Comparison of ENCODE assay signal across 16 cellular contexts in the genomic region with DNA sequence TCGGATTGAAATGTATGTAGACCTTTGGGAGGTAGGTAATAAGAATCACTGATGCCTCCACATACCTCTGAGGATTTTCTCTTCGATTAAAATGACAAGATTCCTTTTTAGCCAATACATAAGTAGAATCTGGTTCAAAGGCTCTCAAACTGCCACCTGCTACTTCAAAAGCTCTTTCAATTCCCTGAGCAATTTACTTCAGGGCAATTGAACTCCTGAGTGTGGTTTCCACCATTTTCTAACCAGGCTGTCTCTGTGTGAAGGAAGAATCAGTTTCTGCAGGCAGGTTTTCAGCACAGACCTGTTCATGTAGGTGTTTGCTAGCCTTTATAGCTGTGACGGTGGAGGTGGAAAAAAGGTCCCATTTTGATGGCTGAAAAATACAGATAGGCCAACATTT. TPM values are rescaled to one million over a fixed set of nuclear protein-coding genes. Genes with fewer than 3 reads are reported as not detected.
DNase-seq lines count a peak whose midpoint lies in the region; ATAC-seq, FAIRE-seq and TF ChIP-seq lines count a peak whose summit lies in the region.
"Had no signal": no experiment of that assay in that cellular context is flagged by ENCODE, and none has a peak within 500 bp of the region (broad histone marks: within the 10 kb centered on the region; RNA-seq: fewer than 3 reads in every experiment).

No MANE protein-coding gene starts in this region.

- H3K27me3 ChIP-seq in GM23338 (ENCODE audit: insufficient read depth) (no peaks in the 10 kb centered on the region), endodermal cell (ENCODE audit: control insufficient read depth, insufficient read depth, low read length, poor library complexity, severe bottlenecking) (no peaks in the 10 kb centered on the region), HepG2 (ENCODE audit: control insufficient read depth in 1 of 2, insufficient read depth in 2 of 2, low read length in 2 of 2) (peaks cover 2 to 25% of the 10 kb centered on the region in 2 experiments; a peak in 3 of 5 replicates)
- H3K27me3 ChIP-seq: BE2C had no signal

- H3K4me3 ChIP-seq in GM23338 (no peak overlapping the region), endodermal cell (ENCODE audit: low read length) (no peak overlapping the region), HepG2 (replicated peaks in 1 of 3; ENCODE audit: insufficient read depth in 1 of 3, low read depth in 2 of 3, low read length in 3 of 3) (no peak overlapping the region)
- H3K4me3 ChIP-seq: A549, HAP-1 had no signal

- H3K4me1 Mint-ChIP-seq in GM23338 (no peaks in the 10 kb centered on the region), endodermal cell (peaks cover 7% of the 10 kb centered on the region)
- H3K4me1 Mint-ChIP-seq: CD4-positive, alpha-beta memory T cell had no signal

- no peaks in the 10 kb centered on the region for H3K4me1 ChIP-seq in GM23338 (ENCODE audit: insufficient read depth)
- peaks cover 3% of the 10 kb centered on the region for H3K4me1 ChIP-seq in endodermal cell (ENCODE audit: control insufficient read depth, insufficient read depth, low read length)
- H3K4me1 ChIP-seq in HepG2 (ENCODE audit: insufficient read depth, low read length), result peaks cover 13% of the 10 kb centered on the region
- H3K4me1 ChIP-seq: A549, BE2C, HAP-1 had no signal

- H3K36me3 Mint-ChIP-seq in GM23338 (ENCODE audit: low read depth) (no peaks in the 10 kb centered on the region), endodermal cell (ENCODE audit: low read depth) (no peaks in the 10 kb centered on the region)
- H3K36me3 Mint-ChIP-seq: CD4-positive, alpha-beta memory T cell had no signal

- H3K36me3 ChIP-seq in GM23338 (ENCODE audit: insufficient read depth), result no peaks in the 10 kb centered on the region
- H3K36me3 ChIP-seq in endodermal cell (ENCODE audit: control insufficient read depth, insufficient read depth, low read length), result no peaks in the 10 kb centered on the region
- H3K36me3 ChIP-seq in HepG2 (replicated peaks in 1 of 2; ENCODE audit: control insufficient read depth in 1 of 2, insufficient read depth in 2 of 2, low read length in 2 of 2), result no peaks in the 10 kb centered on the region
- H3K36me3 ChIP-seq: BE2C, HAP-1 had no signal

- H3K4me3 Mint-ChIP-seq in GM23338 (no peak overlapping the region), endodermal cell (no peak overlapping the region)
- H3K4me3 Mint-ChIP-seq: CD4-positive, alpha-beta memory T cell had no signal

- H3K27ac Mint-ChIP-seq in GM23338, result no peak overlapping the region
- H3K27ac Mint-ChIP-seq in endodermal cell, result no peak overlapping the region
- H3K27ac Mint-ChIP-seq: CD4-positive, alpha-beta memory T cell had no signal

- in situ Hi-C loops in HepG2 (cut with HindIII; ENCODE audit: extremely low pct_ligation_motif_present, low pct_unique_long_range_greater_than_20kb), result no loop called here

- no peak for TF ChIP-seq EP300 in HepG2 (IDR thresholded peaks at IDR 0.05; ENCODE audit: low read depth in 2 of 2, low read length in 2 of 2)
- no peak for TF ChIP-seq EP300 in HepG2 (CRISPR knock-in tag; IDR thresholded peaks at IDR 0.05; ENCODE audit: borderline replicate concordance)

- no peak overlapping the region for H3K27ac ChIP-seq in GM23338 (ENCODE audit: low read depth)
- no peak overlapping the region for H3K27ac ChIP-seq in endodermal cell (ENCODE audit: low read depth, low read length)
- no peak overlapping the region for H3K27ac ChIP-seq in HepG2 (ENCODE audit: extremely low read length, insufficient read depth, low read length)
- H3K27ac ChIP-seq: A549, C4-2B had no signal

- intact Hi-C loops in HepG2 (cut with micrococcal nuclease; ENCODE audit: unreplicated experiment), result no loop called here

- no TSS peak for BruUV-seq in HepG2 (replicated peaks; lab: Mats Ljungman, UMichigan)

- FAIRE-seq in HepG2 (lab: Jason Lieb, UNC), result no peak
- FAIRE-seq: A549, GM19239, H1 had no signal

- H3K9ac ChIP-seq in endodermal cell (ENCODE audit: extremely low read depth, low read length, poor library complexity, severe bottlenecking), result no peak overlapping the region
- H3K9ac ChIP-seq in HepG2 (ENCODE audit: insufficient read depth, low read depth, low read length), result no peak overlapping the region

- ATAC-seq in GM23338, result no peak
- no peak for ATAC-seq in HepG2
- ATAC-seq: A549 had no signal

- no peaks in the 10 kb centered on the region for H3F3A ChIP-seq in GM23338 (replicated peaks; ENCODE audit: low read depth)

- peaks cover under 1% of the 10 kb centered on the region; the same call in 1 of the 2 replicates for H3K9me2 ChIP-seq in GM23338 (ENCODE audit: insufficient read depth)

- H3K27me3 Mint-ChIP-seq in GM23338 (ENCODE audit: insufficient read depth, low read depth, poor library complexity) (peaks cover 1% of the 10 kb centered on the region), endodermal cell (ENCODE audit: insufficient read depth) (peaks cover 5% of the 10 kb centered on the region)

- DNase-seq in NCI-H2171 treated with DMSO at 0.1 percent for 48 hours (lab: John Stamatoyannopoulos, UW) (peak; percentile 5), NCI-H2171 (lab: John Stamatoyannopoulos, UW) (no peak), GM23338 (ENCODE audit: low spot score) (no peak), endodermal cell (peak; percentile 21), NCI-H82 (lab: John Stamatoyannopoulos, UW) (no peak), HepG2 (ENCODE audit: low spot score) (no peak)
- DNase-seq: BE2C; CD4-positive, alpha-beta memory T cell; GF-D8 had no signal

- H4K20me1 ChIP-seq in GM23338 (replicated peaks; ENCODE audit: insufficient read depth) (no peaks in the 10 kb centered on the region), HepG2 (ENCODE audit: insufficient read depth, low read length) (no peaks in the 10 kb centered on the region)

- TF ChIP-seq RAD21 in HepG2 (CRISPR knock-in tag; IDR thresholded peaks at IDR 0.05), result no peak

- TF ChIP-seq POLR2A in HepG2 (IDR thresholded peaks at IDR 0.05; ENCODE audit: insufficient read depth in 1 of 2, low read depth in 2 of 2, low read length in 2 of 2), result no peak

- CTCF ChIA-PET in HepG2 (lab: Yijun Ruan, JAX; ENCODE audit: low intra/inter-chr PET ratio, low total read pairs), result no interaction called here

- 91% methylated on average over 3 of the region's 3 CpGs; no CpG with 5 or more reads in 1 of the 2 experiments for WGBS in endodermal cell (ENCODE audit: insufficient coverage in 1 of 2, insufficient read length in 1 of 2), 2 experiments
- WGBS in HepG2 (ENCODE audit: low lambda C conversion rate), result 37% methylated on average over 3 of the region's 3 CpGs

- no peak for TF ChIP-seq CTCF in GM23338 (conservative IDR thresholded peaks at IDR 0.05; ENCODE audit: low read depth in 2 of 2)
- TF ChIP-seq CTCF in endodermal cell (conservative IDR thresholded peaks at IDR 0.05), result no peak
- TF ChIP-seq CTCF in HepG2 (CRISPR knock-in tag; IDR thresholded peaks at IDR 0.05), result no peak

- H3K9me3 ChIP-seq in endodermal cell (ENCODE audit: control insufficient read depth, low read length) (no peaks in the 10 kb centered on the region), HepG2 (ENCODE audit: low read length) (no peaks in the 10 kb centered on the region)
- H3K9me3 ChIP-seq: BE2C, HAP-1 had no signal

- H3K9me3 Mint-ChIP-seq in GM23338 (no peaks in the 10 kb centered on the region; the same call in 2 of the 3 replicates), endodermal cell (no peaks in the 10 kb centered on the region)
- H3K9me3 Mint-ChIP-seq: CD4-positive, alpha-beta memory T cell had no signal

- POLR2A ChIA-PET in HepG2 (lab: Yijun Ruan, JAX), result interaction anchor here (1.3 kb wide), 1 partner anchor 16 kb away, joined by 3 read pairs; no protein-coding TSS in a partner anchor

- no peak overlapping the region for H3K4me2 ChIP-seq in GM23338
- no peak overlapping the region for H3K4me2 ChIP-seq in HepG2 (ENCODE audit: low read depth, low read length)
- H3K4me2 ChIP-seq: A549 had no signal

- peak overlapping the region; percentile 8; the same call in 1 of the 2 replicates for H2AFZ ChIP-seq in GM23338
- H2AFZ ChIP-seq in HepG2 (ENCODE audit: low read length), result no peak overlapping the region

- H3K79me2 ChIP-seq in GM23338 (replicated peaks; ENCODE audit: insufficient read depth) (no peaks in the 10 kb centered on the region), HepG2 (ENCODE audit: insufficient read depth, low read length) (no peaks in the 10 kb centered on the region)

RNA-seq across cellular contexts. Expression of gene HS3ST3B1, which starts 18.2 kb away (rescaled TPM):
- total RNA-seq in GM23338 (2014; rRNA removed; shearing (Covaris generic)), result 17.7 and 20.6 TPM in 2 replicates
- polyA plus RNA-seq in GM23338 (2016; fragmentation: Nextera tagmentation; extraction: Ambion mirVana) (6.0 and 8.1 TPM in 2 replicates), HepG2 (2011; rRNA removed) (14.6 and 15.7 TPM in 2 replicates)
- total RNA-seq in endodermal cell (1 to 10 TPM; 5.6 to 6.9 TPM), HepG2 (2016; rRNA removed; fragmentation: Illumina TruSeq; extraction: Trizol) (35.3 and 39.5 TPM in 2 replicates)
- 8.7 TPM for polyA plus RNA-seq in endodermal cell (2013, experiment 1 of 2)
- polyA plus RNA-seq in endodermal cell (2013, experiment 2 of 2), result 7.3 TPM
- total RNA-seq in HepG2 (2016; cell fraction: cytosol; rRNA removed; fragmentation: Illumina TruSeq; extraction: Trizol; ENCODE audit: low read depth), result 5.0 and 5.5 TPM in 2 replicates
- total RNA-seq in HepG2 (2016; cell fraction: insoluble cytoplasmic fraction; rRNA removed; fragmentation: Illumina TruSeq; extraction: Trizol), result 33.5 and 37.1 TPM in 2 replicates
- 21.9 and 24.5 TPM in 2 replicates for total RNA-seq in HepG2 (2016; cell fraction: membrane; rRNA removed; fragmentation: Illumina TruSeq; extraction: Trizol)
- total RNA-seq in HepG2 (2016; cell fraction: nucleus; rRNA removed; fragmentation: Illumina TruSeq; extraction: Trizol), result 34.7 and 37.1 TPM in 2 replicates
- 10.2 and 10.4 TPM in 2 replicates for polyA plus RNA-seq in HepG2 (2011; cell fraction: cytosol; rRNA removed)
- polyA plus RNA-seq in HepG2 (2011; cell fraction: nucleus; rRNA removed), result 16.6 and 20.5 TPM in 2 replicates
- polyA plus RNA-seq in HepG2 (2012), result 15.3 and 18.6 TPM in 2 replicates
- polyA plus RNA-seq in HepG2 (2016; cell fraction: cytosol; fragmentation: Illumina TruSeq; extraction: Trizol; ENCODE audit: low read depth), result 1.9 and 2.3 TPM in 2 replicates
- polyA plus RNA-seq in HepG2 (2016; cell fraction: insoluble cytoplasmic fraction; fragmentation: Illumina TruSeq; extraction: Trizol; ENCODE audit: low read depth), result 19.7 and 21.9 TPM in 2 replicates
- polyA plus RNA-seq in HepG2 (2016; cell fraction: membrane; fragmentation: Illumina TruSeq; extraction: Trizol; ENCODE audit: low read depth), result 7.2 and 7.3 TPM in 2 replicates
- 39.2 and 41.9 TPM in 2 replicates for polyA plus RNA-seq in HepG2 (2016; cell fraction: nucleus; fragmentation: Illumina TruSeq; extraction: Trizol; ENCODE audit: insufficient read depth, low read depth)
- 67.6 TPM in 1 of 2 replicates, not detected in the other for polyA minus RNA-seq in HepG2 (2011; rRNA and poly(A)+ RNA removed; ENCODE audit: low replicate concordance)
- polyA minus RNA-seq in HepG2 (2011; cell fraction: cytosol; rRNA and poly(A)+ RNA removed), result 34.2 and 35.7 TPM in 2 replicates
- 25.6 and 26.4 TPM in 2 replicates for polyA minus RNA-seq in HepG2 (2011; cell fraction: nucleus; rRNA and poly(A)+ RNA removed)

RNA-seq across cellular contexts. Expression of gene CDRT15, which starts 46.0 kb away (rescaled TPM):
- total RNA-seq in GM23338 (2014; rRNA removed; shearing (Covaris generic)), result not detected in 2 replicates
- polyA plus RNA-seq in GM23338 (2016; fragmentation: Nextera tagmentation; extraction: Ambion mirVana) (0.40 TPM in 1 of 2 replicates, not detected in the other), HepG2 (2011; rRNA removed) (not detected in 2 replicates)
- total RNA-seq in endodermal cell (not detected), HepG2 (2016; rRNA removed; fragmentation: Illumina TruSeq; extraction: Trizol) (not detected in 2 replicates)
- not detected for polyA plus RNA-seq in endodermal cell (2013, experiment 1 of 2)
- polyA plus RNA-seq in endodermal cell (2013, experiment 2 of 2), result not detected
- total RNA-seq in HepG2 (2016; cell fraction: cytosol; rRNA removed; fragmentation: Illumina TruSeq; extraction: Trizol; ENCODE audit: low read depth), result not detected in 2 replicates
- not detected in 2 replicates for total RNA-seq in HepG2 (2016; cell fraction: insoluble cytoplasmic fraction; rRNA removed; fragmentation: Illumina TruSeq; extraction: Trizol)
- not detected in 2 replicates for total RNA-seq in HepG2 (2016; cell fraction: membrane; rRNA removed; fragmentation: Illumina TruSeq; extraction: Trizol)
- not detected in 2 replicates for total RNA-seq in HepG2 (2016; cell fraction: nucleus; rRNA removed; fragmentation: Illumina TruSeq; extraction: Trizol)
- polyA plus RNA-seq in HepG2 (2011; cell fraction: cytosol; rRNA removed), result not detected in 2 replicates
- polyA plus RNA-seq in HepG2 (2011; cell fraction: nucleus; rRNA removed), result not detected in 2 replicates
- polyA plus RNA-seq in HepG2 (2012), result 0.27 TPM in 1 of 2 replicates, not detected in the other
- polyA plus RNA-seq in HepG2 (2016; cell fraction: cytosol; fragmentation: Illumina TruSeq; extraction: Trizol; ENCODE audit: low read depth), result not detected in 2 replicates
- not detected in 2 replicates for polyA plus RNA-seq in HepG2 (2016; cell fraction: insoluble cytoplasmic fraction; fragmentation: Illumina TruSeq; extraction: Trizol; ENCODE audit: low read depth)
- polyA plus RNA-seq in HepG2 (2016; cell fraction: membrane; fragmentation: Illumina TruSeq; extraction: Trizol; ENCODE audit: low read depth), result not detected in 2 replicates
- polyA plus RNA-seq in HepG2 (2016; cell fraction: nucleus; fragmentation: Illumina TruSeq; extraction: Trizol; ENCODE audit: insufficient read depth, low read depth), result not detected in 2 replicates
- not detected in 2 replicates for polyA minus RNA-seq in HepG2 (2011; rRNA and poly(A)+ RNA removed; ENCODE audit: low replicate concordance)
- polyA minus RNA-seq in HepG2 (2011; cell fraction: cytosol; rRNA and poly(A)+ RNA removed), result not detected in 2 replicates
- polyA minus RNA-seq in HepG2 (2011; cell fraction: nucleus; rRNA and poly(A)+ RNA removed), result not detected in 2 replicates
- total RNA-seq: CD4-positive, alpha-beta memory T cell; H1; HT1080 had no signal
- polyA plus RNA-seq: A549; AG04450; CD4-positive, alpha-beta memory T cell; H1 had no signal

Comparison
In these comparisons a context has a peak if more than half of its experiments do, and no peak if none do; other contexts are left out.
1. DNase-seq: peak in NCI-H2171 treated with DMSO at 0.1 percent for 48 hours (single experiment) and endodermal cell (single experiment); none in NCI-H2171 (single experiment), GM23338 (single experiment), NCI-H82 (single experiment) and HepG2 (single experiment).